Comparison of ENCODE assay signal across 20 cellular contexts in the genomic region with DNA sequence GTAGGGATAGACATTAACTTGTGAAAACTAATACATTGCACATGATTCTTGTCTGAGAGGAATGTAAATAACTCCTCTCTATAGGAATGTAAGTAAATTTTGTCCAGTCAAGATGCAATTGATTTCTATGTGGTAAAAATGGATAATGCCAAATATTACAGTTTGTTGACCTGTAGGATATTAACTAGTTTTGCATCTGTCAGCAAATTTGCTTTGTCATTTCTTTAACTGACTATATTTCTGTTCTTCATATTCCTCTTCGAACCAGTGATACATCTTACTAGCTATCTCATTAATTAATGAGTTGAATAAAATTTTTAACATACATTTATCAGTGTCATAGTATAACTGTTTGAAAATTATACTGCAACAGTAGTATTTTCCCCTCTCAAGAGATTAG.
DNase-seq lines count a peak whose midpoint lies in the region; ATAC-seq, FAIRE-seq and TF ChIP-seq lines count a peak whose summit lies in the region.
"Had no signal": no experiment of that assay in that cellular context is flagged by ENCODE, and none has a peak within 500 bp of the region (broad histone marks: within the 10 kb centered on the region; RNA-seq: fewer than 3 reads in every experiment).

No MANE protein-coding gene starts in this region.

- BruUV-seq in HepG2 (replicated peaks; lab: Mats Ljungman, UMichigan): no TSS peak
- BruUV-seq in IMR-90 (replicated peaks; lab: Mats Ljungman, UMichigan): no TSS peak

- H4K8ac ChIP-seq in IMR-90 (ENCODE audit: low read depth in 2 of 2, low read length in 2 of 2) (no peak overlapping the region), H1 (ENCODE audit: extremely low read depth, insufficient read depth, low read length) (no peak overlapping the region)

- H4K5ac ChIP-seq in IMR-90 (ENCODE audit: low read depth, low read length) (no peak overlapping the region), H1 (ENCODE audit: insufficient read length, low read depth, low read length) (no peak overlapping the region)

- no peak overlapping the region for H2BK120ac ChIP-seq in IMR-90 (ENCODE audit: low read depth, low read length)
- no peak overlapping the region for H2BK120ac ChIP-seq in H1 (replicated peaks; ENCODE audit: low read depth, low read length)

- H3K4ac ChIP-seq in IMR-90 (ENCODE audit: low read depth, low read length): no peak overlapping the region
- no peak overlapping the region for H3K4ac ChIP-seq in H1 (replicated peaks; ENCODE audit: insufficient read length, low read depth, low read length)

- no peak overlapping the region for H3K4me3 ChIP-seq in HepG2 (replicated peaks in 1 of 3; ENCODE audit: insufficient read depth in 1 of 3, low read depth in 2 of 3, low read length in 3 of 3)
- no peak overlapping the region for H3K4me3 ChIP-seq in right lobe of liver
- H3K4me3 ChIP-seq in IMR-90 (ENCODE audit: insufficient read depth, low read depth, low read length): no peak overlapping the region
- no peak overlapping the region for H3K4me3 ChIP-seq in H1 (ENCODE audit: extremely low read depth in 1 of 4, insufficient read depth in 2 of 4, low read depth in 3 of 4, low read length in 4 of 4)
- H3K4me3 ChIP-seq: BLaER1 had no signal

- no peak overlapping the region for H2BK20ac ChIP-seq in IMR-90 (ENCODE audit: low read depth, low read length)
- H2BK20ac ChIP-seq in H1 (ENCODE audit: low read length): no peak overlapping the region

- H2BK5ac ChIP-seq in IMR-90 (ENCODE audit: low read depth, low read length, poor library complexity, severe bottlenecking) (no peak overlapping the region), H1 (ENCODE audit: low read depth, low read length) (no peak overlapping the region)

- H3K23ac ChIP-seq in IMR-90 (ENCODE audit: low read depth, low read length) (no peak overlapping the region), H1 (ENCODE audit: insufficient read length) (no peak overlapping the region)

- H3K79me1 ChIP-seq in IMR-90 (ENCODE audit: low read depth in 1 of 2, low read length in 2 of 2): no peaks in the 10 kb centered on the region
- no peaks in the 10 kb centered on the region for H3K79me1 ChIP-seq in H1 (ENCODE audit: low read depth, low read length)

- no peaks in the 10 kb centered on the region for H3K27me3 ChIP-seq in HepG2 (ENCODE audit: control insufficient read depth in 1 of 2, insufficient read depth in 2 of 2, low read length in 2 of 2)
- no peaks in the 10 kb centered on the region for H3K27me3 ChIP-seq in right lobe of liver
- H3K27me3 ChIP-seq in IMR-90 (ENCODE audit: control insufficient read depth, insufficient read depth, low read length): no peaks in the 10 kb centered on the region
- no peaks in the 10 kb centered on the region for H3K27me3 ChIP-seq in H1 (replicated peaks in 1 of 4; ENCODE audit: control insufficient read depth in 3 of 4, extremely low read depth in 1 of 4, insufficient read depth in 3 of 4, low read length in 3 of 4)
- H3K27me3 ChIP-seq: BE2C, BLaER1 had no signal

- no peak overlapping the region for H3K4me2 ChIP-seq in HepG2 (ENCODE audit: low read depth, low read length)
- H3K4me2 ChIP-seq in IMR-90 (ENCODE audit: low read depth, low read length): no peak overlapping the region
- H3K4me2 ChIP-seq in H1 (ENCODE audit: insufficient read depth in 1 of 2, low read depth in 2 of 2, low read length in 2 of 2): no peak overlapping the region
- H3K4me2 ChIP-seq: BLaER1 had no signal

- CTCF ChIA-PET in HepG2 (lab: Yijun Ruan, JAX; ENCODE audit: low intra/inter-chr PET ratio, low total read pairs) (no interaction called here), IMR-90 (lab: Yijun Ruan, JAX) (no interaction called here), H1 (lab: Charles Lee; ENCODE audit: partially characterized antibody) (no interaction called here)

- POLR2A ChIA-PET in HepG2 (lab: Yijun Ruan, JAX): no interaction called here
- POLR2A ChIA-PET in IMR-90 (lab: Charles Lee; ENCODE audit: unreplicated experiment): no interaction called here
- POLR2A ChIA-PET in H1 (lab: Charles Lee; ENCODE audit: partially characterized antibody): no interaction called here

- no peak overlapping the region for H2AK9ac ChIP-seq in IMR-90 (replicated peaks; ENCODE audit: low read depth, low read length, poor library complexity)

- H2AK5ac ChIP-seq in IMR-90 (ENCODE audit: low read depth, low read length): no peak overlapping the region
- no peak overlapping the region for H2AK5ac ChIP-seq in H1 (ENCODE audit: low read depth, low read length)

- no peak for TF ChIP-seq EP300 in HepG2 (IDR thresholded peaks at IDR 0.05; ENCODE audit: low read depth in 2 of 2, low read length in 2 of 2)
- TF ChIP-seq EP300 in HepG2 (CRISPR knock-in tag; IDR thresholded peaks at IDR 0.05; ENCODE audit: borderline replicate concordance): no peak
- TF ChIP-seq EP300 in H1 (IDR thresholded peaks at IDR 0.05; ENCODE audit: borderline replicate concordance in 1 of 2, low read depth in 2 of 2, low read length in 2 of 2): no peak

- H2BK15ac ChIP-seq in IMR-90 (ENCODE audit: low read depth, low read length) (no peak overlapping the region), H1 (ENCODE audit: low read length) (no peak overlapping the region)

- FAIRE-seq in HepG2 (lab: Jason Lieb, UNC) (no peak), H1 (lab: Jason Lieb, UNC) (no peak)
- FAIRE-seq: G401.6, GM12891, GM19239 had no signal

- H3K27ac ChIP-seq in HepG2 (ENCODE audit: extremely low read length, insufficient read depth, low read length) (no peak overlapping the region), right lobe of liver (no peak overlapping the region), IMR-90 (ENCODE audit: insufficient read depth, low read length) (no peak overlapping the region), H1 (ENCODE audit: low read depth, low read length) (no peak overlapping the region)
- H3K27ac ChIP-seq: 22Rv1, BLaER1 had no signal

- H3K79me2 ChIP-seq in HepG2 (ENCODE audit: insufficient read depth, low read length): no peaks in the 10 kb centered on the region
- no peaks in the 10 kb centered on the region for H3K79me2 ChIP-seq in H1 (ENCODE audit: control insufficient read depth in 1 of 2, insufficient read depth in 2 of 2, low read length in 2 of 2)

- no peak overlapping the region for H2BK12ac ChIP-seq in H1 (ENCODE audit: low read depth, low read length)

- H3K56ac ChIP-seq in IMR-90 (ENCODE audit: extremely low read depth, insufficient read depth, low read length): no peak overlapping the region
- no peak overlapping the region for H3K56ac ChIP-seq in H1 (replicated peaks; ENCODE audit: insufficient read length, low read depth, low read length)

- in situ Hi-C loops in HepG2 (cut with HindIII; ENCODE audit: extremely low pct_ligation_motif_present, low pct_unique_long_range_greater_than_20kb): no loop called here
- in situ Hi-C loops in IMR-90 (cut with MboI; ENCODE audit: low sequenced_read_pairs): no loop called here

- H3K9me3 ChIP-seq in HepG2 (ENCODE audit: low read length): no peaks in the 10 kb centered on the region
- no peaks in the 10 kb centered on the region for H3K9me3 ChIP-seq in right lobe of liver
- H3K9me3 ChIP-seq in IMR-90 (ENCODE audit: control insufficient read depth, insufficient read depth, low read length): no peaks in the 10 kb centered on the region
- no peaks in the 10 kb centered on the region for H3K9me3 ChIP-seq in H1 (ENCODE audit: insufficient read depth in 2 of 2, low read depth in 1 of 2, low read length in 1 of 2)
- H3K9me3 ChIP-seq: BE2C, BLaER1 had no signal

- H3K18ac ChIP-seq in IMR-90 (ENCODE audit: low read depth, low read length) (no peak overlapping the region), H1 (ENCODE audit: extremely low read depth, low read length) (no peak overlapping the region)

- no peak overlapping the region for H2AFZ ChIP-seq in HepG2 (ENCODE audit: low read length)
- H2AFZ ChIP-seq in IMR-90 (replicated peaks; ENCODE audit: low read length, poor library complexity): no peak overlapping the region
- no peak overlapping the region for H2AFZ ChIP-seq in H1 (ENCODE audit: low read length)

- no peaks in the 10 kb centered on the region for H3K9me1 ChIP-seq in IMR-90 (ENCODE audit: insufficient read depth, low read length)

- H3K9ac ChIP-seq in HepG2 (ENCODE audit: insufficient read depth, low read depth, low read length) (no peak overlapping the region), IMR-90 (ENCODE audit: low read depth, low read length) (no peak overlapping the region), H1 (replicated peaks in 1 of 4; ENCODE audit: extremely low read depth in 1 of 4, low read depth in 3 of 4, low read length in 3 of 4) (no peak overlapping the region)
- H3K9ac ChIP-seq: BLaER1 had no signal

- no peaks in the 10 kb centered on the region for H3K36me3 ChIP-seq in HepG2 (replicated peaks in 1 of 2; ENCODE audit: control insufficient read depth in 1 of 2, insufficient read depth in 2 of 2, low read length in 2 of 2)
- no peaks in the 10 kb centered on the region for H3K36me3 ChIP-seq in right lobe of liver
- no peaks in the 10 kb centered on the region for H3K36me3 ChIP-seq in IMR-90 (ENCODE audit: control insufficient read depth, insufficient read depth, low read length)
- no peaks in the 10 kb centered on the region for H3K36me3 ChIP-seq in H1 (ENCODE audit: control insufficient read depth in 2 of 4, insufficient read depth in 4 of 4, low read length in 3 of 4)
- H3K36me3 ChIP-seq: BE2C, BLaER1 had no signal

- intact Hi-C loops in HepG2 (cut with micrococcal nuclease; ENCODE audit: unreplicated experiment): no loop called here
- intact Hi-C loops in right lobe of liver (cut with DNase I): no loop called here
- intact Hi-C loops in IMR-90 (cut with micrococcal nuclease): no loop called here

- no peaks in the 10 kb centered on the region for H3K23me2 ChIP-seq in H1 (ENCODE audit: low read depth, low read length)

- no peak overlapping the region for H4K91ac ChIP-seq in IMR-90 (ENCODE audit: insufficient read depth, low read depth, low read length)
- H4K91ac ChIP-seq in H1 (replicated peaks; ENCODE audit: insufficient read length, low read length): no peak overlapping the region

- dilution Hi-C loops in IMR-90 (cut with HindIII; ENCODE audit: low sequenced_read_pairs, unreplicated experiment): no loop called here

- TF ChIP-seq RAD21 in HepG2 (CRISPR knock-in tag; IDR thresholded peaks at IDR 0.05): no peak
- TF ChIP-seq RAD21 in IMR-90 (IDR thresholded peaks at IDR 0.05; ENCODE audit: low read length): no peak
- no peak for TF ChIP-seq RAD21 in H1 (IDR thresholded peaks at IDR 0.05 in 1 of 2, conservative IDR thresholded peaks at IDR 0.05 in 1 of 2; ENCODE audit: low read depth in 2 of 2, low read length in 2 of 2)

- no peak for DNase-seq in HepG2 (ENCODE audit: low spot score)
- no peak for DNase-seq in right lobe of liver
- DNase-seq in IMR-90: no peak
- DNase-seq in H1 (ENCODE audit: low read depth in 1 of 2, low spot score in 2 of 2): no peak
- DNase-seq in activated CD8-positive, alpha-beta memory T cell treated with anti-CD3 and anti-CD28 coated beads, Interleukin-2, amount 50 U/mL, for 4 hours: no peak
- DNase-seq: ACHN; BE2C; C1 segment of cervical spinal cord; CD4-positive, alpha-beta memory T cell; CD4-positive, CD25-positive, alpha-beta regulatory T cell; CD8-positive, alpha-beta memory T cell; COR-L47; DMS79 treated with DMSO at 0.1 percent for 48 hours; GF-D8 had no signal

- H3K14ac ChIP-seq in IMR-90 (replicated peaks; ENCODE audit: low read depth, low read length) (no peak overlapping the region), H1 (ENCODE audit: insufficient read length) (no peak overlapping the region)

- no peak for TF ChIP-seq CTCF in HepG2 (CRISPR knock-in tag; IDR thresholded peaks at IDR 0.05)
- TF ChIP-seq CTCF in right lobe of liver (IDR thresholded peaks at IDR 0.05): no peak
- TF ChIP-seq CTCF in IMR-90 (conservative IDR thresholded peaks at IDR 0.05; ENCODE audit: low read depth, low read length): no peak
- no peak for TF ChIP-seq CTCF in H1 (IDR thresholded peaks at IDR 0.05; ENCODE audit: control extremely low read depth in 1 of 3, insufficient read depth in 1 of 3, low read depth in 1 of 3, low read length in 3 of 3)

- peaks cover 7% of the 10 kb centered on the region; the same call in 1 of the 2 replicates for H3K4me1 ChIP-seq in HepG2 (ENCODE audit: insufficient read depth, low read length)
- H3K4me1 ChIP-seq in right lobe of liver: no peaks in the 10 kb centered on the region
- H3K4me1 ChIP-seq in IMR-90 (ENCODE audit: control insufficient read depth, insufficient read depth, low read length): no peaks in the 10 kb centered on the region; the same call in 1 of the 2 replicates
- H3K4me1 ChIP-seq in H1 (replicated peaks in 1 of 4; ENCODE audit: control insufficient read depth in 3 of 4, insufficient read depth in 4 of 4, low read length in 3 of 4): no peaks in the 10 kb centered on the region
- H3K4me1 ChIP-seq: BE2C, BLaER1 had no signal

- no peak for TF ChIP-seq POLR2A in HepG2 (IDR thresholded peaks at IDR 0.05; ENCODE audit: insufficient read depth in 1 of 2, low read depth in 2 of 2, low read length in 2 of 2)
- TF ChIP-seq POLR2A in right lobe of liver (IDR thresholded peaks at IDR 0.05): no peak
- TF ChIP-seq POLR2A in IMR-90 (IDR thresholded peaks at IDR 0.05; ENCODE audit: low read depth, low read length): no peak
- no peak for TF ChIP-seq POLR2A in H1 (IDR thresholded peaks at IDR 0.05; ENCODE audit: control extremely low read depth in 1 of 2, low read depth in 2 of 2, low read length in 2 of 2)

- ATAC-seq in HepG2 (no peak), right lobe of liver (no peak), IMR-90 (ENCODE audit: low read depth) (no peak), HG03342 (IDR thresholded peaks at IDR 0.05; ENCODE audit: unreplicated experiment) (no peak)

- WGBS in HepG2 (ENCODE audit: low lambda C conversion rate): 5% methylated on average over 1 of the region's 1 CpG
- WGBS in right lobe of liver (ENCODE audit: insufficient coverage, low coverage, low lambda C conversion rate, missing lambda C conversion rate): 81% methylated on average over 1 of the region's 1 CpG
- WGBS in IMR-90 (ENCODE audit: extremely low coverage in 2 of 2, insufficient read length in 1 of 2), 2 experiments: no CpG with 5 or more reads among the region's 1 CpG
- WGBS in H1 (ENCODE audit: extremely low coverage in 1 of 2, insufficient coverage in 1 of 2, insufficient read length in 1 of 2, insufficient replicate concordance in 2 of 2, low coverage in 1 of 2, low lambda C conversion rate in 2 of 2, missing lambda C conversion rate in 1 of 2), 2 experiments: 91% methylated on average over 1 of the region's 1 CpG; no CpG with 5 or more reads in 1 of the 2 experiments

- H4K20me1 ChIP-seq in HepG2 (ENCODE audit: insufficient read depth, low read length) (no peaks in the 10 kb centered on the region), IMR-90 (ENCODE audit: insufficient read depth, low read length) (no peaks in the 10 kb centered on the region), H1 (replicated peaks in 1 of 2; ENCODE audit: control insufficient read depth in 1 of 2, insufficient read depth in 2 of 2, low read length in 2 of 2) (no peaks in the 10 kb centered on the region)
- H4K20me1 ChIP-seq: BLaER1 had no signal
